ENCODE assay signal across 14 cellular contexts in the genomic region with DNA sequence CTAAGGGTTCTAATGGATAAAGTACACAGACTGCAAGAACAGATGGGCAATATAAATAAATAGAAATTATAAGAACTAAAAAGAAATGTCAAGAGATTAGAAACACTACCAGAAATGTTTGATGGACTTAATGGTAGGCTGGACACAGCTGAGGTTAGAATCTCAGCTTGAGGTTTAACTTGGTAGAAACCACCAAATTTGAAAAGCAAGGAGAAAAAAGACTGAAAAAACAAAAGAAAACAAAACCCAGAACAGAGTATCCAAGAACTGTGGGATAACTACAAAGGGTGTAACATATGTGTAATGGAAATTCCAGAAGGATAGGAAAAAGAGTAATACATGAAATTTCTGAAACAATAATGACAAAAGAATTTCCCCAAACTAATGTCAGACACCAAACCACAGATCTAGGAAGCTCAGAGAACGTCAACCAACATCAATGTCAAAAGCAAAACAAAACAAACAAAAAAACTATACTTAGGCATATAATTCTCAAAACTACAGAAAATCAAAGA. TPM values are rescaled to one million over a fixed set of nuclear protein-coding genes. Genes with fewer than 3 reads are reported as not detected.
DNase-seq lines count a peak whose midpoint lies in the region; ATAC-seq and TF ChIP-seq lines count a peak whose summit lies in the region.
"Had no signal": no experiment of that assay in that cellular context is flagged by ENCODE, and none has a peak within 500 bp of the region (broad histone marks: within the 10 kb centered on the region; RNA-seq: fewer than 3 reads in every experiment).

No MANE protein-coding gene starts in this region.

- H3K4me3 Mint-ChIP-seq in activated naive CD8-positive, alpha-beta T cell = peak overlapping the region; percentile 66
- H3K4me3 Mint-ChIP-seq in naive B cell = peak overlapping the region in 7 of 8 donors; percentile 29 to 84 (median 69)

- H3K4me2 ChIP-seq in BLaER1 treated with 17β-estradiol and CSF1 and Interleukin-3, amounts not matched to agents 10 nM and 100 nM = peak overlapping the region; percentile 10 to 87 (median 57); a peak in 18 of 22 replicates
- H3K4me2 ChIP-seq: PC-9 had no signal

- peaks cover 19% of the 10 kb centered on the region for H3K36me3 Mint-ChIP-seq in activated naive CD8-positive, alpha-beta T cell
- H3K36me3 Mint-ChIP-seq in naive B cell = peaks cover 21 to 39% of the 10 kb centered on the region in 2 donors

- H3K27me3 ChIP-seq in BLaER1 treated with 17β-estradiol and CSF1 and Interleukin-3, amounts not matched to agents 10 nM and 100 nM = no peaks in the 10 kb centered on the region
- H3K27me3 ChIP-seq: ascending aorta, gastrocnemius medialis, right atrium auricular region had no signal

- H3K9ac ChIP-seq in BLaER1 treated with 17β-estradiol and CSF1 and Interleukin-3, amounts not matched to agents 10 nM and 100 nM = no peak overlapping the region

- peaks cover 13 to 53% (median 36%) of the 10 kb centered on the region in 11 experiments for H3K36me3 ChIP-seq in BLaER1 treated with 17β-estradiol and CSF1 and Interleukin-3, amounts not matched to agents 10 nM and 100 nM
- H3K36me3 ChIP-seq: ascending aorta, gastrocnemius medialis, right atrium auricular region had no signal

- TF ChIP-seq CTCF in GM12865 (IDR thresholded peaks at IDR 0.05; ENCODE audit: insufficient read depth, low read depth, low read length, missing control alignments) = no peak

- H3K27ac ChIP-seq in BLaER1 treated with 17β-estradiol and CSF1 and Interleukin-3, amounts not matched to agents 10 nM and 100 nM = peak overlapping the region in 3 of 11 experiments; percentile 2 to 16 (median 10); a peak in 2 of 22 replicates
- H3K27ac ChIP-seq: ascending aorta, PC-9, right atrium auricular region had no signal

- peaks cover 12 to 65% (median 19%) of the 10 kb centered on the region in 11 experiments; a peak in 20 of 22 replicates for H4K20me1 ChIP-seq in BLaER1 treated with 17β-estradiol and CSF1 and Interleukin-3, amounts not matched to agents 10 nM and 100 nM

- H3K27me3 Mint-ChIP-seq in activated naive CD8-positive, alpha-beta T cell = no peaks in the 10 kb centered on the region
- H3K27me3 Mint-ChIP-seq in naive B cell = no peaks in the 10 kb centered on the region

- peaks cover 32 to 65% (median 48%) of the 10 kb centered on the region in 11 experiments for H3K9me3 ChIP-seq in BLaER1 treated with 17β-estradiol and CSF1 and Interleukin-3, amounts not matched to agents 10 nM and 100 nM (replicated peaks in 1 of 11)
- H3K9me3 ChIP-seq: gastrocnemius medialis had no signal

- ATAC-seq in naive B cell (ENCODE audit: low read depth in 2 of 2) = no peak
- ATAC-seq: gastrocnemius medialis had no signal

- H3K4me1 Mint-ChIP-seq in activated naive CD8-positive, alpha-beta T cell (ENCODE audit: low read depth) = peaks cover 61% of the 10 kb centered on the region
- H3K4me1 Mint-ChIP-seq in naive B cell = peaks cover 57 to 66% (median 65%) of the 10 kb centered on the region in 3 donors

- DNase-seq in GM12865 (ENCODE audit: low read depth) = peak; percentile 9
- no peak for DNase-seq in naive B cell
- DNase-seq in HEK293T (ENCODE audit: extremely low spot score) = no peak
- no peak for DNase-seq in DMS79 treated with DMSO at 0.1 percent for 48 hours (lab: John Stamatoyannopoulos, UW)
- DNase-seq in stimulated activated CD4-positive, alpha-beta T cell treated with anti-CD3 and anti-CD28 coated beads, Interleukin-1b, Interleukin-23, amount 100 ng/mL, for 48 hours = no peak
- DNase-seq in head of caudate nucleus = no peak
- DNase-seq: gastrocnemius medialis, islet precursor cell, NCI-H1105, PC-9 had no signal

- H3K4me1 ChIP-seq in BLaER1 treated with 17β-estradiol and CSF1 and Interleukin-3, amounts not matched to agents 10 nM and 100 nM = peaks cover 16 to 54% (median 31%) of the 10 kb centered on the region in 10 experiments

- intact Hi-C loops in head of caudate nucleus (cut with DNase I) = no loop called here

- peaks cover 21% of the 10 kb centered on the region for H3K9me3 Mint-ChIP-seq in activated naive CD8-positive, alpha-beta T cell (ENCODE audit: low read depth)
- H3K9me3 Mint-ChIP-seq in naive B cell = peaks cover 7 to 32% (median 19%) of the 10 kb centered on the region in 7 donors

- H3K4me3 ChIP-seq in BLaER1 treated with 17β-estradiol and CSF1 and Interleukin-3, amounts not matched to agents 10 nM and 100 nM = no peak overlapping the region
- H3K4me3 ChIP-seq in GM12865 (ENCODE audit: low read depth, low read length) = no peak overlapping the region
- H3K4me3 ChIP-seq: ascending aorta, gastrocnemius medialis, PC-9, right atrium auricular region had no signal

- CTCF ChIA-PET in HEK293T (lab: Yijun Ruan, JAX) = no interaction called here

- peak overlapping the region; percentile 83 for H3K27ac Mint-ChIP-seq in activated naive CD8-positive, alpha-beta T cell
- peak overlapping the region; percentile 68 to 90 (median 82) for H3K27ac Mint-ChIP-seq in naive B cell

- POLR2A ChIA-PET in HEK293T (lab: Yijun Ruan, JAX) = no interaction called here

TF ChIP-seq in HEK293T, 16 proteins besides CTCF, POLR2A, EP300 and RAD21:
- no peak for TF ChIP-seq ELF4 (IDR thresholded peaks at IDR 0.05)
- TF ChIP-seq HDGF (IDR thresholded peaks at IDR 0.05; ENCODE audit: borderline replicate concordance) = no peak
- no peak for TF ChIP-seq SUZ12 (IDR thresholded peaks at IDR 0.05)

RNA-seq across cellular contexts. Expression of a gene that starts 35.0 kb away (rescaled TPM):
- polyA plus RNA-seq in naive B cell (ENCODE audit: low read depth in 6 of 6) = 1 to 10 TPM; 1.4 to 5.4 (median 3.8) TPM
